1 cellular context compared by ENCODE assay signal in the genomic region with DNA sequence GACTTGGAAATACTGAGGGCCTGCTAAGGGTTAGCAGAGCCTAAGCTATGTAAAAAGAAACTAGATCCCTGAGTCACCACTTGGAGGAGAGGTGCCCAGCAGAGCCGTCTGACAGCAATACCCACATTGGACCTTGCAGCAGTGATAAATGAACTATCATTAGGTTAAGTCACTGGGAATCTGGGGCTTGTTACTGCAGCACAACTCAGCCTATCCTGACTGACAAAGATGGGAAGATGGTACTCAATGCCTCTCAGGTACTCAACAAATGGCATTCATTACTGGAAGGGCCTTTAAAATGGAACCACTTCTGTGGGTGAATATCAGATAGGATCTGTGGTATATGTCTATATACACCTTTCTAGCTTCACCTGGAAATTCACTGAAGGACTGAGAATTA.
TF ChIP-seq lines count a peak whose summit lies in the region.

No MANE protein-coding gene starts in this region.

TF ChIP-seq in K562, 482 proteins besides CTCF, POLR2A, EP300 and RAD21:
- TF ChIP-seq, protein P1, sequence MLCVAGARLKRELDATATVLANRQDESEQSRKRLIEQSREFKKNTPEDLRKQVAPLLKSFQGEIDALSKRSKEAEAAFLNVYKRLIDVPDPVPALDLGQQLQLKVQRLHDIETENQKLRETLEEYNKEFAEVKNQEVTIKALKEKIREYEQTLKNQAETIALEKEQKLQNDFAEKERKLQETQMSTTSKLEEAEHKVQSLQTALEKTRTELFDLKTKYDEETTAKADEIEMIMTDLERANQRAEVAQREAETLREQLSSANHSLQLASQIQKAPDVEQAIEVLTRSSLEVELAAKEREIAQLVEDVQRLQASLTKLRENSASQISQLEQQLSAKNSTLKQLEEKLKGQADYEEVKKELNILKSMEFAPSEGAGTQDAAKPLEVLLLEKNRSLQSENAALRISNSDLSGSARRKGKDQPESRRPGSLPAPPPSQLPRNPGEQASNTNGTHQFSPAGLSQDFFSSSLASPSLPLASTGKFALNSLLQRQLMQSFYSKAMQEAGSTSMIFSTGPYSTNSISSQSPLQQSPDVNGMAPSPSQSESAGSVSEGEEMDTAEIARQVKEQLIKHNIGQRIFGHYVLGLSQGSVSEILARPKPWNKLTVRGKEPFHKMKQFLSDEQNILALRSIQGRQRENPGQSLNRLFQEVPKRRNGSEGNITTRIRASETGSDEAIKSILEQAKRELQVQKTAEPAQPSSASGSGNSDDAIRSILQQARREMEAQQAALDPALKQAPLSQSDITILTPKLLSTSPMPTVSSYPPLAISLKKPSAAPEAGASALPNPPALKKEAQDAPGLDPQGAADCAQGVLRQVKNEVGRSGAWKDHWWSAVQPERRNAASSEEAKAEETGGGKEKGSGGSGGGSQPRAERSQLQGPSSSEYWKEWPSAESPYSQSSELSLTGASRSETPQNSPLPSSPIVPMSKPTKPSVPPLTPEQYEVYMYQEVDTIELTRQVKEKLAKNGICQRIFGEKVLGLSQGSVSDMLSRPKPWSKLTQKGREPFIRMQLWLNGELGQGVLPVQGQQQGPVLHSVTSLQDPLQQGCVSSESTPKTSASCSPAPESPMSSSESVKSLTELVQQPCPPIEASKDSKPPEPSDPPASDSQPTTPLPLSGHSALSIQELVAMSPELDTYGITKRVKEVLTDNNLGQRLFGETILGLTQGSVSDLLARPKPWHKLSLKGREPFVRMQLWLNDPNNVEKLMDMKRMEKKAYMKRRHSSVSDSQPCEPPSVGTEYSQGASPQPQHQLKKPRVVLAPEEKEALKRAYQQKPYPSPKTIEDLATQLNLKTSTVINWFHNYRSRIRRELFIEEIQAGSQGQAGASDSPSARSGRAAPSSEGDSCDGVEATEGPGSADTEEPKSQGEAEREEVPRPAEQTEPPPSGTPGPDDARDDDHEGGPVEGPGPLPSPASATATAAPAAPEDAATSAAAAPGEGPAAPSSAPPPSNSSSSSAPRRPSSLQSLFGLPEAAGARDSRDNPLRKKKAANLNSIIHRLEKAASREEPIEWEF (CRISPR knock-in tag; IDR thresholded peaks at IDR 0.05) = no peak
- TF ChIP-seq ZNF12 (CRISPR knock-in tag; IDR thresholded peaks at IDR 0.05) (peak; percentile 93), ZNF197 (CRISPR knock-in tag; IDR thresholded peaks at IDR 0.05; ENCODE audit: low read depth) (no peak), SIX5 (IDR thresholded peaks at IDR 0.05; ENCODE audit: borderline replicate concordance in 1 of 2, insufficient read depth in 1 of 2, low read depth in 1 of 2, low read length in 2 of 2) (no peak), POLR2AphosphoS2 (IDR thresholded peaks at IDR 0.05; ENCODE audit: low read length) (no peak), HCFC1 (IDR thresholded peaks at IDR 0.05; ENCODE audit: low read depth, low read length) (no peak), NFATC3 (IDR thresholded peaks at IDR 0.05) (no peak)
